10 cellular contexts compared by ENCODE assay signal in the genomic region with DNA sequence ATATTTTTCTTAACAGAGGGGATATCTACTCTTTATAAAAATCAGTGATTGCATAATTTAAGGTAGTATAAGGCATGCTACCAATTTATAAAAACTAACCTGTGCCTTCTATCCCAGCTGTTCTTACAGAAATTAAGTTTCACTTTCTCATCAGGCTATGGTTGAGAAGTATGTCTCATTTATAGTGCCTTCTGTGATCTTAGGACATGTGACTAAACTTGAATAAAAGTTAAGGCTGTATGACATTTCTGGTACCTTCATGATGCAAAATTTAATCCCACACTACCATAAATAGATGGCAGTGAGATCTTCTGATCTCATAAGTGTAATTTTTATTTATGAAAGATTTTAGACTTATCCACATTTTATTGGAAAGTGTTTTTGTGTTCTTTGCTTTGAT. TPM values are rescaled to one million over a fixed set of nuclear protein-coding genes. Genes with fewer than 3 reads are reported as not detected.
DNase-seq lines count a peak whose midpoint lies in the region; ATAC-seq and TF ChIP-seq lines count a peak whose summit lies in the region.
"Had no signal": no experiment of that assay in that cellular context is flagged by ENCODE, and none has a peak within 500 bp of the region (broad histone marks: within the 10 kb centered on the region; RNA-seq: fewer than 3 reads in every experiment).

No MANE protein-coding gene starts in this region.

- no peaks in the 10 kb centered on the region for H3K36me3 Mint-ChIP-seq in immature natural killer cell

- peak; percentile 83 for ATAC-seq in DND-41 (ENCODE audit: insufficient read depth, low read depth)
- peak; percentile 33 for ATAC-seq in GM21390 (IDR thresholded peaks at IDR 0.05; ENCODE audit: unreplicated experiment)
- no peak for ATAC-seq in HG03095 (IDR thresholded peaks at IDR 0.05; ENCODE audit: unreplicated experiment)
- ATAC-seq: psoas muscle had no signal

- peak overlapping the region in 1 of 6 donors; percentile 33 for H3K27ac Mint-ChIP-seq in immature natural killer cell

- H3K79me2 ChIP-seq in DND-41 (ENCODE audit: insufficient read depth, low read length) (peaks cover 59% of the 10 kb centered on the region), OCI-LY7 (ENCODE audit: insufficient read depth, low read depth, low read length) (peaks cover 93% of the 10 kb centered on the region)

- POLR2A ChIA-PET in OCI-LY7 (lab: Charles Lee) = interaction anchor here (1.0 to 1.7 kb wide), 3 partner anchors 9 to 402 kb away, joined by 4 to 9 read pairs (median 6); no protein-coding TSS in a partner anchor

- TF ChIP-seq CTCF in DND-41 (IDR thresholded peaks at IDR 0.05; ENCODE audit: borderline replicate concordance, extremely low read depth, low read length, poor library complexity, severe bottlenecking) (no peak), OCI-LY7 (conservative IDR thresholded peaks at IDR 0.05; ENCODE audit: low read length) (no peak)

- no peaks in the 10 kb centered on the region for H3K9me2 ChIP-seq in OCI-LY7 (ENCODE audit: insufficient read depth, low read length)

- H3K27ac ChIP-seq in DND-41 (ENCODE audit: low read length) (no peak overlapping the region), OCI-LY7 (ENCODE audit: low read depth, low read length, poor library complexity, severe bottlenecking) (no peak overlapping the region)
- H3K27ac ChIP-seq: psoas muscle had no signal

- no peaks in the 10 kb centered on the region for H3K27me3 ChIP-seq in DND-41 (ENCODE audit: insufficient read depth, low read length, poor library complexity)

- H3K4me2 ChIP-seq in DND-41 (ENCODE audit: insufficient read depth, low read length) = no peak overlapping the region
- peak overlapping the region; percentile 42 for H3K4me2 ChIP-seq in OCI-LY7 (ENCODE audit: low read length)

- no peaks in the 10 kb centered on the region for H3K9me3 Mint-ChIP-seq in immature natural killer cell
- H3K9me3 Mint-ChIP-seq: activated naive CD4-positive, alpha-beta T cell treated with anti-CD3 and anti-CD28 coated beads, Interleukin-2, amount 10 ng/mL, durations not matched to agents 7 days and 5 days had no signal

- intact Hi-C loops in OCI-LY7 (cut with micrococcal nuclease; ENCODE audit: unreplicated experiment) = no loop called here

- no peak overlapping the region for H3K4me3 ChIP-seq in DND-41 (ENCODE audit: low read depth in 1 of 2, low read length in 2 of 2)
- no peak overlapping the region for H3K4me3 ChIP-seq in OCI-LY7 (ENCODE audit: low read depth, low read length, poor library complexity, severe bottlenecking)
- H3K4me3 ChIP-seq: psoas muscle had no signal

- peaks cover 74 to 96% of the 10 kb centered on the region in 2 donors for H3K4me1 Mint-ChIP-seq in immature natural killer cell

- DNase-seq in DND-41 = no peak
- peak; percentile 29 for DNase-seq in OCI-LY7 (ENCODE audit: low spot score)
- no peak for DNase-seq in immature natural killer cell
- DNase-seq in NOMO-1 treated with dmso at 0.1 percent for 144 hours (lab: John Stamatoyannopoulos, UW; ENCODE audit: unreplicated experiment) = no peak
- DNase-seq in SKM-1 (lab: John Stamatoyannopoulos, UW; ENCODE audit: unreplicated experiment) = no peak
- DNase-seq in NCI-H524 treated with DMSO at 0.1 percent for 48 hours (lab: John Stamatoyannopoulos, UW) = no peak
- DNase-seq: activated naive CD4-positive, alpha-beta T cell treated with anti-CD3 and anti-CD28 coated beads, Interleukin-2, amount 10 ng/mL, durations not matched to agents 7 days and 5 days; psoas muscle had no signal

- no peaks in the 10 kb centered on the region for H3K9me3 ChIP-seq in DND-41 (ENCODE audit: insufficient read depth, low read length, severe bottlenecking)
- no peaks in the 10 kb centered on the region for H3K9me3 ChIP-seq in OCI-LY7 (ENCODE audit: low read length)
- H3K9me3 ChIP-seq: psoas muscle had no signal

- H3K4me3 Mint-ChIP-seq in immature natural killer cell = peak overlapping the region in 3 of 5 donors; percentile 33 to 58 (median 33)
- H3K4me3 Mint-ChIP-seq: activated naive CD4-positive, alpha-beta T cell treated with anti-CD3 and anti-CD28 coated beads, Interleukin-2, amount 10 ng/mL, durations not matched to agents 7 days and 5 days had no signal

- H3K9ac ChIP-seq in DND-41 (ENCODE audit: low read depth, low read length) = no peak overlapping the region

- H2AFZ ChIP-seq in DND-41 (ENCODE audit: low read depth, low read length) = no peak overlapping the region
- H2AFZ ChIP-seq in OCI-LY7 (ENCODE audit: low read length) = no peak overlapping the region

- H3K36me3 ChIP-seq in DND-41 (ENCODE audit: insufficient read depth, low read length) = peaks cover 8% of the 10 kb centered on the region; the same call in 1 of the 2 replicates
- peaks cover 12% of the 10 kb centered on the region; the same call in 1 of the 2 replicates for H3K36me3 ChIP-seq in OCI-LY7 (ENCODE audit: insufficient read depth, low read length)

- no TSS peak for BruUV-seq in OCI-LY7 (replicated peaks; lab: Mats Ljungman, UMichigan)

- H3K4me1 ChIP-seq in DND-41 (ENCODE audit: insufficient read depth, low read length) (peaks cover 4% of the 10 kb centered on the region; the same call in 1 of the 2 replicates), OCI-LY7 (ENCODE audit: insufficient read depth, low read length, poor library complexity, severe bottlenecking) (peaks cover 47% of the 10 kb centered on the region)

- H3K27me3 Mint-ChIP-seq in immature natural killer cell (ENCODE audit: low read depth in 3 of 3) = peaks cover 0 to 8% (median 0%) of the 10 kb centered on the region in 3 donors
- H3K27me3 Mint-ChIP-seq: activated naive CD4-positive, alpha-beta T cell treated with anti-CD3 and anti-CD28 coated beads, Interleukin-2, amount 10 ng/mL, durations not matched to agents 7 days and 5 days had no signal

- H4K20me1 ChIP-seq in DND-41 (ENCODE audit: insufficient read depth, low read length) (peaks cover 23% of the 10 kb centered on the region; the same call in 1 of the 2 replicates), OCI-LY7 (ENCODE audit: insufficient read depth, low read length) (peaks cover 58% of the 10 kb centered on the region)

- CTCF ChIA-PET in OCI-LY7 (lab: Charles Lee; ENCODE audit: unreplicated experiment) = no interaction called here

RNA-seq across cellular contexts. Expression of a gene that starts 12.6 kb away (rescaled TPM):
- total RNA-seq in OCI-LY7 (2014; rRNA removed; shearing (Covaris generic)) = 9.7 and 10.0 TPM in 2 replicates
- 13.4 and 14.8 TPM in 2 replicates for total RNA-seq in OCI-LY7 (2022)
- 10 to 100 TPM; 21.7 to 32.6 (median 22.6) TPM for polyA plus RNA-seq in immature natural killer cell
